In genomic region chr12:78191611-78192010, GRCh38 we compare ENCODE assay signal across 21 cellular contexts.
"Had no signal": no experiment of that assay in that cellular context is flagged by ENCODE, and none has a peak within 500 bp of the region (broad histone marks: within the 10 kb centered on the region; RNA-seq: fewer than 3 reads in every experiment).

No MANE protein-coding gene starts in this region.

- H2AFZ ChIP-seq: neural progenitor cell had no signal

- DNase-seq: activated CD4-positive, alpha-beta memory T cell treated with anti-CD3 and anti-CD28 coated beads, Interleukin-2, amount 10 ng/mL, durations not matched to agents 7 days and 5 days; activated CD4-positive, alpha-beta T cell treated with anti-CD3 and anti-CD28 coated beads, Interleukin-2, amount 10 ng/mL, durations not matched to agents 24 days and 14 days; activated gamma-delta T cell; activated naive CD4-positive, alpha-beta T cell treated with anti-CD3 and anti-CD28 coated beads, Interleukin-2, amount 50 U/mL, for 16 hours; activated naive CD8-positive, alpha-beta T cell treated with anti-CD3 and anti-CD28 coated beads, Interleukin-2, amount 50 U/mL, for 24 hours; anterior cingulate cortex; body of pancreas; effector CD8-positive, alpha-beta T cell; heart right ventricle; kidney; lower lobe of right lung; naive thymus-derived CD8-positive, alpha-beta T cell; spleen; stimulated activated CD4-positive, alpha-beta T cell treated with anti-CD3 and anti-CD28 coated beads, Interleukin-4, amount 100 ng/mL, for 24 hours; stimulated activated naive CD4-positive, alpha-beta T cell treated with Interleukin-2 at 50 U/mL for 16 hours had no signal

- H3K36me3 ChIP-seq: cardiac muscle cell, lower lobe of right lung, neural progenitor cell, thoracic aorta had no signal

- H3K27ac ChIP-seq: body of pancreas, cardiac muscle cell, heart right ventricle, lower lobe of right lung, neural progenitor cell, spleen, thoracic aorta, VCaP had no signal

- ATAC-seq: activated CD4-positive, CD25-positive, alpha-beta regulatory T cell treated with anti-CD3 and anti-CD28 coated beads, Interleukin-2, amount 50 U/mL, for 24 hours; activated naive CD8-positive, alpha-beta T cell treated with anti-CD3 and anti-CD28 coated beads, Interleukin-2, amount 50 U/mL, for 24 hours; body of pancreas; heart right ventricle; lower lobe of right lung; naive thymus-derived CD8-positive, alpha-beta T cell; sciatic nerve had no signal

- H3K4me3 ChIP-seq: body of pancreas, cardiac muscle cell, heart right ventricle, lower lobe of right lung, neural progenitor cell, spleen, thoracic aorta had no signal

- H3K9me3 ChIP-seq: heart right ventricle, lower lobe of right lung, spleen, thoracic aorta had no signal

- H3K27me3 ChIP-seq: body of pancreas, cardiac muscle cell, heart right ventricle, neural progenitor cell, spleen had no signal

- H3K9ac ChIP-seq: neural progenitor cell had no signal

- H3K4me1 ChIP-seq: body of pancreas, heart right ventricle, lower lobe of right lung, neural progenitor cell, spleen had no signal
